Comparison of ENCODE assay signal across 1 cellular context in genomic region chr2:107634172-107634571, GRCh38.
TF ChIP-seq lines count a peak whose summit lies in the region.

No MANE protein-coding gene starts in this region.

TF ChIP-seq in WTC11, 78 proteins besides CTCF, POLR2A, EP300 and RAD21 (continued from another document):
- TF ChIP-seq ZNF425 (CRISPR knock-in tag; conservative IDR thresholded peaks at IDR 0.05) (no peak), CDX4 (CRISPR knock-in tag; IDR thresholded peaks at IDR 0.05; ENCODE audit: borderline replicate concordance) (no peak), ZNF671 (CRISPR knock-in tag; IDR thresholded peaks at IDR 0.05) (no peak), ATF1 (CRISPR knock-in tag; IDR thresholded peaks at IDR 0.05) (no peak), ESRRA (CRISPR knock-in tag; IDR thresholded peaks at IDR 0.05; ENCODE audit: borderline replicate concordance) (no peak), ELF4 (CRISPR knock-in tag; IDR thresholded peaks at IDR 0.05; ENCODE audit: low read depth) (no peak), JAZF1 (CRISPR knock-in tag; IDR thresholded peaks at IDR 0.05) (no peak), GABPB1 (CRISPR knock-in tag; IDR thresholded peaks at IDR 0.05) (no peak), JUN (CRISPR knock-in tag; IDR thresholded peaks at IDR 0.05) (no peak), IRF1 (CRISPR knock-in tag; IDR thresholded peaks at IDR 0.05) (no peak)
TF ChIP-seq in WTC11: peak in this region for 0.
